ENCODE assay signal across 9 cellular contexts in the genomic region with DNA sequence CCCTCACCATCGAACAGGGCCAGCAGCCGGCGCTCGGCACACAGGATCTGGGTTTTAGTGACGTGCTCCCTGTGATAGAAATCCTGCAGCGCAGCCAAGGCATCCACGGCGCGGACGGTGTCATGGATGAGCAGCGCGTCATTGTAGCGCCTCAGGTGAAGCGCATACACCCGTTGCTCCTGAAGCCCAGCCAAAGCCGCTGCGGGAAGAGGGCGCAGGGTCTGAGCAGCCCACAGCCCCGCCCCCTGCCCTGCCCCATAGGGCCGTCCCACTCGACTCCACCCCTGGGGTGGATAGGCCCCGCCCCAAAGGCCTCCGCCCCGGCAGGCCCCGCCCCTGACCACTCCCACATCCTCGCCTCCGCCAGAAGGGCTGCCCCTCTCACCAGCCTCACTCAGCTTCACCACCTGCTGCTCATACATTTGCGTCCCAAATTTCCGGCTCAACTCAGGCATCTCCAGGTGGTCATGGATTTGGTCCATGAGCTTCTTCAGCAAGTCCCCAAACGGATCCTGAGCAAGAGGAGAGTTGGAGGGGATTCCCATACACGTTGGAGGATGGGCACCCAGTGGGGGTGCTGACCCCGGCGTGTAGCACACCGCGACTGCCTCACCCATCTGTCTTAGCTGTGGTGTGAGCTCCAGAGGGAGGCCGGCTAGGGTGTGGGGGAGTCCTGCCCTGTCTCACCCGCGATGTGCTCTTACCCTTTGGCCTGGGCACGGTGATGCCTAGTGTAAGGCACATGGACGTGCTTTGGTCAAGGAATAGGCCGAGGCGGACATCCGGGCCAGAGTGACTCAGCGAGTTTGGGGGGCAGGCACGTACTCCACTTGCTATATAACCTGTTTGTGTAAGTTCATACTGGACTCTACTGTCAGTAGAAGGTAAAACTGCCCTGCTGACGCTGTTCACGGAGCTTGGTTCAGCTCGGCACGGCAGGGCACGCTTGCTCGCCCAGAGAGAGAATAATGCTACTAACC. TPM values are rescaled to one million over a fixed set of nuclear protein-coding genes. Genes with fewer than 3 reads are reported as not detected.
DNase-seq lines count a peak whose midpoint lies in the region; ATAC-seq, FAIRE-seq and TF ChIP-seq lines count a peak whose summit lies in the region.
"Had no signal": no experiment of that assay in that cellular context is flagged by ENCODE, and none has a peak within 500 bp of the region (broad histone marks: within the 10 kb centered on the region; RNA-seq: fewer than 3 reads in every experiment).

No MANE protein-coding gene starts in this region.

- H3K27ac ChIP-seq in Peyer's patch (peak overlapping the region in 2 of 4 donors; percentile 19 to 33), aorta (ENCODE audit: low read depth in 1 of 2, low read length in 2 of 2) (no peak overlapping the region)

- intact Hi-C loops in activated T-helper 2 cell treated with anti-CD3 and anti-CD28 coated beads, Interferon-gamma antibody, Interleukin-2, Interleukin-4, amounts not matched to agents 10 μg/mL and 5 μg/mL and 100 μg/mL, durations not matched to agents 14 hours and 24 hours and 36 hours (cut with micrococcal nuclease): loop anchor here (2.0 kb wide), 1 partner anchor 41 kb away; no protein-coding TSS in a partner anchor
- intact Hi-C loops in Right ventricle myocardium superior (cut with DNase I): no loop called here
- intact Hi-C loops in aorta (cut with DNase I): no loop called here

- peaks cover 33% of the 10 kb centered on the region for H3K36me3 Mint-ChIP-seq in activated T-helper 2 cell treated with anti-CD3 and anti-CD28 coated beads, Interferon-gamma antibody, Interleukin-2, Interleukin-4, amounts not matched to agents 10 μg/mL and 5 μg/mL and 100 μg/mL, durations not matched to agents 14 hours and 24 hours and 36 hours (ENCODE audit: low read depth)

- peaks cover 40% of the 10 kb centered on the region for H3K4me1 Mint-ChIP-seq in activated T-helper 2 cell treated with anti-CD3 and anti-CD28 coated beads, Interferon-gamma antibody, Interleukin-2, Interleukin-4, amounts not matched to agents 10 μg/mL and 5 μg/mL and 100 μg/mL, durations not matched to agents 14 hours and 24 hours and 36 hours (ENCODE audit: low read depth)

- H3K27me3 Mint-ChIP-seq in activated T-helper 2 cell treated with anti-CD3 and anti-CD28 coated beads, Interferon-gamma antibody, Interleukin-2, Interleukin-4, amounts not matched to agents 10 μg/mL and 5 μg/mL and 100 μg/mL, durations not matched to agents 14 hours and 24 hours and 36 hours (ENCODE audit: low read depth): no peaks in the 10 kb centered on the region

- FAIRE-seq in HTR-8/SVneo (lab: Jason Lieb, UNC): peak; percentile 91
- FAIRE-seq: G401.6 had no signal

- no peaks in the 10 kb centered on the region for H3K27me3 ChIP-seq in Peyer's patch
- H3K27me3 ChIP-seq in aorta (ENCODE audit: control insufficient read depth in 1 of 2, insufficient read depth in 2 of 2, low read length in 1 of 2): no peaks in the 10 kb centered on the region

- WGBS in aorta, 2 donors: 60 to 63% methylated on average over 48 to 51 of the region's 51 CpGs

- no peaks in the 10 kb centered on the region for H3K9me3 Mint-ChIP-seq in activated T-helper 2 cell treated with anti-CD3 and anti-CD28 coated beads, Interferon-gamma antibody, Interleukin-2, Interleukin-4, amounts not matched to agents 10 μg/mL and 5 μg/mL and 100 μg/mL, durations not matched to agents 14 hours and 24 hours and 36 hours

- H3K4me1 ChIP-seq in Peyer's patch: peaks cover 0 to 14% (median 9%) of the 10 kb centered on the region in 4 donors
- no peaks in the 10 kb centered on the region for H3K4me1 ChIP-seq in aorta (ENCODE audit: control insufficient read depth in 1 of 2, insufficient read depth in 2 of 2, low read length in 2 of 2)

- H3K4me3 Mint-ChIP-seq in activated T-helper 2 cell treated with anti-CD3 and anti-CD28 coated beads, Interferon-gamma antibody, Interleukin-2, Interleukin-4, amounts not matched to agents 10 μg/mL and 5 μg/mL and 100 μg/mL, durations not matched to agents 14 hours and 24 hours and 36 hours (ENCODE audit: low read depth): peak overlapping the region; percentile 33

- TF ChIP-seq CTCF in Peyer's patch (IDR thresholded peaks at IDR 0.05): no peak

- TF ChIP-seq POLR2A in Peyer's patch (IDR thresholded peaks at IDR 0.05): no peak

- H3K36me3 ChIP-seq in Peyer's patch: peaks cover 0 to 15% (median 0%) of the 10 kb centered on the region in 3 donors
- no peaks in the 10 kb centered on the region for H3K36me3 ChIP-seq in aorta (ENCODE audit: control insufficient read depth in 1 of 2, insufficient read depth in 2 of 2, low read length in 1 of 2)

- peak overlapping the region in 3 of 4 donors; percentile 9 to 38 (median 33) for H3K4me3 ChIP-seq in Peyer's patch
- H3K4me3 ChIP-seq in aorta (ENCODE audit: low read length in 2 of 2): no peak overlapping the region

- H3K9me3 ChIP-seq in Peyer's patch (no peaks in the 10 kb centered on the region), aorta (ENCODE audit: control insufficient read depth, low read length) (no peaks in the 10 kb centered on the region)

- DNase-seq in AG08395 (ENCODE audit: low spot score): peak; percentile 76
- peak; percentile 94 for DNase-seq in HTR-8/SVneo (ENCODE audit: insufficient read length, low spot score)
- DNase-seq in Peyer's patch: peak; percentile 85 to 96 (median 94)
- peak; percentile 88 for DNase-seq in activated T-helper 2 cell treated with anti-CD3 and anti-CD28 coated beads, Interferon-gamma antibody, Interleukin-2, Interleukin-4, amounts not matched to agents 10 μg/mL and 5 μg/mL and 100 μg/mL, durations not matched to agents 14 hours and 24 hours and 36 hours (ENCODE audit: low spot score)
- peak; percentile 83 for DNase-seq in Right ventricle myocardium superior
- DNase-seq in putamen (ENCODE audit: low spot score): peak; percentile 66
- DNase-seq in aorta: peak; percentile 80 to 90

- ATAC-seq in GM19372 (IDR thresholded peaks at IDR 0.05; ENCODE audit: low read depth, unreplicated experiment) (peak; percentile 73), Right ventricle myocardium superior (ENCODE audit: poor library complexity) (peak; percentile 77), aorta (ENCODE audit: low FRiP score) (peak; percentile 62)

- H3K27ac Mint-ChIP-seq in activated T-helper 2 cell treated with anti-CD3 and anti-CD28 coated beads, Interferon-gamma antibody, Interleukin-2, Interleukin-4, amounts not matched to agents 10 μg/mL and 5 μg/mL and 100 μg/mL, durations not matched to agents 14 hours and 24 hours and 36 hours: peak overlapping the region; percentile 22

RNA-seq across cellular contexts. Expression of a gene that starts 4.6 kb away (rescaled TPM):
- 10 to 100 TPM; 12.8 to 24.8 (median 18.4) TPM for total RNA-seq in Peyer's patch
- 15.3 and 20.3 TPM in 2 replicates for total RNA-seq in activated T-helper 2 cell treated with anti-CD3 and anti-CD28 coated beads, Interferon-gamma antibody, Interleukin-2, Interleukin-4, amounts not matched to agents 10 μg/mL and 5 μg/mL and 100 μg/mL, durations not matched to agents 14 hours and 24 hours and 36 hours
- 2.5 TPM for total RNA-seq in Right ventricle myocardium superior
- total RNA-seq in aorta: 10 to 100 TPM; 11.6 to 24.5 TPM
- polyA plus RNA-seq in aorta: 10 to 100 TPM in 1 of 2 donors, 1 to 10 TPM in 1; 3.6 to 45.5 TPM

RNA-seq across cellular contexts. Expression of a gene that starts 9.6 kb away (rescaled TPM):
- total RNA-seq in Peyer's patch (1 to 10 TPM in 1 of 4 donors, under 1 TPM in 1, not detected in 2; 0.53 to 1.3 TPM), Right ventricle myocardium superior (0.16 TPM), aorta (not detected)
- total RNA-seq in activated T-helper 2 cell treated with anti-CD3 and anti-CD28 coated beads, Interferon-gamma antibody, Interleukin-2, Interleukin-4, amounts not matched to agents 10 μg/mL and 5 μg/mL and 100 μg/mL, durations not matched to agents 14 hours and 24 hours and 36 hours: 0.16 and 0.28 TPM in 2 replicates
- polyA plus RNA-seq in aorta: under 1 TPM in 1 of 2 donors, not detected in 1; 0.49 TPM

RNA-seq across cellular contexts. Expression of a gene that starts 13.3 kb away (rescaled TPM):
- total RNA-seq in Peyer's patch: 100 to 1,000 TPM in 1 of 4 donors, 10 to 100 TPM in 2, 1 to 10 TPM in 1; 9.8 to 172 (median 38.4) TPM
- total RNA-seq in activated T-helper 2 cell treated with anti-CD3 and anti-CD28 coated beads, Interferon-gamma antibody, Interleukin-2, Interleukin-4, amounts not matched to agents 10 μg/mL and 5 μg/mL and 100 μg/mL, durations not matched to agents 14 hours and 24 hours and 36 hours: 59.6 and 60.0 TPM in 2 replicates
- total RNA-seq in Right ventricle myocardium superior: 22.6 TPM
- 10 to 100 TPM; 24.8 to 49.3 TPM for total RNA-seq in aorta
- polyA plus RNA-seq in aorta: 100 to 1,000 TPM in 1 of 2 donors, 1 to 10 TPM in 1; 8.9 to 109 TPM

RNA-seq across cellular contexts. Expression of a gene that starts 14.7 kb away (rescaled TPM):
- total RNA-seq in Peyer's patch (not detected), Right ventricle myocardium superior (0.11 TPM), aorta (not detected)
- not detected in 2 replicates for total RNA-seq in activated T-helper 2 cell treated with anti-CD3 and anti-CD28 coated beads, Interferon-gamma antibody, Interleukin-2, Interleukin-4, amounts not matched to agents 10 μg/mL and 5 μg/mL and 100 μg/mL, durations not matched to agents 14 hours and 24 hours and 36 hours
- polyA plus RNA-seq in aorta: under 1 TPM; 0.15 to 0.63 TPM

RNA-seq across cellular contexts. Expression of a gene that starts 46.9 kb away (rescaled TPM):
- total RNA-seq in Peyer's patch (100 to 1,000 TPM in 2 of 4 donors, 10 to 100 TPM in 2; 80.9 to 153 (median 116) TPM), Right ventricle myocardium superior (38.6 TPM), aorta (100 to 1,000 TPM; 109 to 130 TPM)
- 63.9 and 67.9 TPM in 2 replicates for total RNA-seq in activated T-helper 2 cell treated with anti-CD3 and anti-CD28 coated beads, Interferon-gamma antibody, Interleukin-2, Interleukin-4, amounts not matched to agents 10 μg/mL and 5 μg/mL and 100 μg/mL, durations not matched to agents 14 hours and 24 hours and 36 hours
- polyA plus RNA-seq in aorta: 100 to 1,000 TPM; 122 to 156 TPM

Comparison
In these comparisons a context has a peak if more than half of its experiments do, and no peak if none do; other contexts are left out.
1. H3K4me3 ChIP-seq: peak in Peyer's patch (3 of 4); none in aorta (0 of 2).
2. Peak in every context shown above with its lines, with median percentiles within 50 percentile points of each other: DNase-seq and ATAC-seq.